Comparison of ENCODE assay signal across 9 cellular contexts in genomic region chr4:159018062-159018629, GRCh38.
DNase-seq lines count a peak whose midpoint lies in the region; ATAC-seq, FAIRE-seq and TF ChIP-seq lines count a peak whose summit lies in the region.
"Had no signal": no experiment of that assay in that cellular context is flagged by ENCODE, and none has a peak within 500 bp of the region (broad histone marks: within the 10 kb centered on the region; RNA-seq: fewer than 3 reads in every experiment).

No MANE protein-coding gene starts in this region.

- H3K27me3 ChIP-seq in right cardiac atrium (ENCODE audit: control insufficient read depth, insufficient read depth) (no peaks in the 10 kb centered on the region), testis (no peaks in the 10 kb centered on the region)

- peak in 2 of 3 donors; percentile 60 to 63 for DNase-seq in right cardiac atrium
- DNase-seq in HTR-8/SVneo (ENCODE audit: insufficient read length, low spot score), result no peak
- no peak for DNase-seq in lower leg skin (ENCODE audit: low spot score in 2 of 2)
- no peak for DNase-seq in testis
- no peak for DNase-seq in effector CD8-positive, alpha-beta T cell (lab: John Stamatoyannopoulos, UW)
- DNase-seq: SK-N-SH had no signal

- WGBS in right cardiac atrium, result 48% methylated on average over 4 of the region's 4 CpGs
- WGBS in lower leg skin, 2 donors, result 75 to 80% methylated on average over 4 of the region's 4 CpGs
- WGBS in testis, 2 donors, result 56 to 66% methylated on average over 2 to 4 of the region's 4 CpGs

- H3K4me3 ChIP-seq in right cardiac atrium (ENCODE audit: low read length), result no peak overlapping the region
- H3K4me3 ChIP-seq in lower leg skin (ENCODE audit: low read depth, poor library complexity, severe bottlenecking), result no peak overlapping the region
- no peak overlapping the region for H3K4me3 ChIP-seq in testis

- intact Hi-C loops in right cardiac atrium (cut with DNase I) (no loop called here), lower leg skin (cut with DNase I; ENCODE audit: low total_unique reads) (no loop called here), testis (cut with DNase I; ENCODE audit: low total_unique reads) (no loop called here)

- no peaks in the 10 kb centered on the region for H3K9me3 ChIP-seq in right cardiac atrium (ENCODE audit: control insufficient read depth, low read length)
- H3K9me3 ChIP-seq in testis, result no peaks in the 10 kb centered on the region
- H3K9me3 ChIP-seq: SK-N-SH had no signal

- FAIRE-seq in HTR-8/SVneo (lab: Jason Lieb, UNC), result no peak

- H3K36me3 ChIP-seq in testis (ENCODE audit: low read depth, missing control alignments), result no peaks in the 10 kb centered on the region

- no peak for TF ChIP-seq POLR2A in lower leg skin (IDR thresholded peaks at IDR 0.05)
- no peak for TF ChIP-seq POLR2A in testis (IDR thresholded peaks at IDR 0.05)

- H3K27ac ChIP-seq in right cardiac atrium (ENCODE audit: low read length) (no peak overlapping the region), testis (no peak overlapping the region)

- H3K4me1 ChIP-seq in right cardiac atrium (ENCODE audit: control insufficient read depth, insufficient read depth, low read length) (no peaks in the 10 kb centered on the region), testis (no peaks in the 10 kb centered on the region)

- ATAC-seq in GM18867 (IDR thresholded peaks at IDR 0.05; ENCODE audit: unreplicated experiment) (peak; percentile 91), GM21737 (IDR thresholded peaks at IDR 0.05; ENCODE audit: unreplicated experiment) (peak; percentile 90), HG03460 (IDR thresholded peaks at IDR 0.05; ENCODE audit: unreplicated experiment) (peak; percentile 95), right cardiac atrium (no peak)

- TF ChIP-seq CTCF in lower leg skin (IDR thresholded peaks at IDR 0.05) (no peak), testis (IDR thresholded peaks at IDR 0.05) (no peak)

Comparison
In these comparisons a context has a peak if more than half of its experiments do, and no peak if none do; other contexts are left out.
1. ATAC-seq: peak in GM18867 (single experiment), GM21737 (single experiment) and HG03460 (single experiment); none in right cardiac atrium (0 of 2).
2. DNase-seq: peak in right cardiac atrium (2 of 3); none in HTR-8/SVneo (single experiment), lower leg skin (0 of 2), testis (single experiment) and effector CD8-positive, alpha-beta T cell (single experiment).